ENCODE assay signal across 4 cellular contexts in genomic region chr1:109708949-109709348, GRCh38. TPM values are rescaled to one million over a fixed set of nuclear protein-coding genes. Genes with fewer than 3 reads are reported as not detected.
"Had no signal": no experiment of that assay in that cellular context is flagged by ENCODE, and none has a peak within 500 bp of the region (broad histone marks: within the 10 kb centered on the region; RNA-seq: fewer than 3 reads in every experiment).

No MANE protein-coding gene starts in this region.

RNA-seq across cellular contexts. Expression of gene GSTM5, which starts 3.1 kb away (rescaled TPM):
- total RNA-seq: H7, HT-29 had no signal

RNA-seq across cellular contexts. Expression of gene GSTM1, which starts 21.3 kb away (rescaled TPM):
- total RNA-seq: GM23338, H7, HT-29, IMR-90 had no signal

RNA-seq across cellular contexts. Expression of gene GSTM3, which starts 31.9 kb away (rescaled TPM):
- total RNA-seq: HT-29 had no signal

RNA-seq across cellular contexts. Expression of gene GSTM2, which starts 41.1 kb away (rescaled TPM):
- total RNA-seq: HT-29 had no signal
